14 cellular contexts compared by ENCODE assay signal in genomic region chr10:99681553-99681952, GRCh38. TPM values are rescaled to one million over a fixed set of nuclear protein-coding genes. Genes with fewer than 3 reads are reported as not detected.
DNase-seq lines count a peak whose midpoint lies in the region; ATAC-seq, FAIRE-seq and TF ChIP-seq lines count a peak whose summit lies in the region.
"Had no signal": no experiment of that assay in that cellular context is flagged by ENCODE, and none has a peak within 500 bp of the region (broad histone marks: within the 10 kb centered on the region; RNA-seq: fewer than 3 reads in every experiment).

No MANE protein-coding gene starts in this region.

- H3K27ac Mint-ChIP-seq in neural progenitor cell, result no peak overlapping the region
- H3K27ac Mint-ChIP-seq: activated naive CD4-positive, alpha-beta T cell treated with anti-CD3 and anti-CD28 coated beads for 36 hours had no signal

- peak overlapping the region; percentile 50 to 64 for H3K27ac ChIP-seq in liver (ENCODE audit: low read depth in 1 of 2, low read length in 2 of 2)
- no peak overlapping the region for H3K27ac ChIP-seq in HepG2 (ENCODE audit: extremely low read length, insufficient read depth, low read length)
- no peak overlapping the region for H3K27ac ChIP-seq in neural progenitor cell

- H3K4me3 Mint-ChIP-seq in neural progenitor cell, result no peak overlapping the region
- H3K4me3 Mint-ChIP-seq: activated naive CD4-positive, alpha-beta T cell treated with anti-CD3 and anti-CD28 coated beads for 36 hours had no signal

- no TSS peak for BruUV-seq in HepG2 (replicated peaks; lab: Mats Ljungman, UMichigan)

- TF ChIP-seq CTCF in liver (IDR thresholded peaks at IDR 0.05; ENCODE audit: low read depth, low read length, missing input control) (no peak), HepG2 (CRISPR knock-in tag; IDR thresholded peaks at IDR 0.05) (no peak), fibroblast of villous mesenchyme (IDR thresholded peaks at IDR 0.05; ENCODE audit: insufficient read depth, low read depth, low read length) (no peak), neural progenitor cell (IDR thresholded peaks at IDR 0.05) (no peak)

- no peak for ATAC-seq in HepG2

- TF ChIP-seq RAD21 in liver (IDR thresholded peaks at IDR 0.05) (no peak), HepG2 (CRISPR knock-in tag; IDR thresholded peaks at IDR 0.05) (no peak)

- intact Hi-C loops in HepG2 (cut with micrococcal nuclease; ENCODE audit: unreplicated experiment), result loop anchor here (5.0 kb wide), 1 partner anchor 49 kb away; no protein-coding TSS in a partner anchor

- no peaks in the 10 kb centered on the region for H3F3A ChIP-seq in neural progenitor cell (ENCODE audit: low read depth)

- POLR2A ChIA-PET in HepG2 (lab: Yijun Ruan, JAX), result no interaction called here

- H4K20me1 ChIP-seq in HepG2 (ENCODE audit: insufficient read depth, low read length) (no peaks in the 10 kb centered on the region), neural progenitor cell (ENCODE audit: low read depth) (no peaks in the 10 kb centered on the region)

- H3K36me3 ChIP-seq in liver (ENCODE audit: control insufficient read depth in 4 of 4, insufficient read depth in 3 of 4, low read depth in 1 of 4, low read length in 3 of 4), result peaks cover 0 to 25% (median 12%) of the 10 kb centered on the region in 4 donors
- peaks cover 6 to 50% of the 10 kb centered on the region in 2 experiments for H3K36me3 ChIP-seq in HepG2 (replicated peaks in 1 of 2; ENCODE audit: control insufficient read depth in 1 of 2, insufficient read depth in 2 of 2, low read length in 2 of 2)
- no peaks in the 10 kb centered on the region for H3K36me3 ChIP-seq in neural progenitor cell

- CTCF ChIA-PET in HepG2 (lab: Yijun Ruan, JAX; ENCODE audit: low intra/inter-chr PET ratio, low total read pairs), result no interaction called here

- FAIRE-seq in HepG2 (lab: Jason Lieb, UNC), result no peak

- TF ChIP-seq POLR2A in HepG2 (IDR thresholded peaks at IDR 0.05; ENCODE audit: insufficient read depth in 1 of 2, low read depth in 2 of 2, low read length in 2 of 2), result no peak

- H3K9me3 Mint-ChIP-seq in neural progenitor cell, result no peaks in the 10 kb centered on the region
- H3K9me3 Mint-ChIP-seq: activated naive CD4-positive, alpha-beta T cell treated with anti-CD3 and anti-CD28 coated beads for 36 hours had no signal

- H2AFZ ChIP-seq in HepG2 (ENCODE audit: low read length) (no peak overlapping the region), neural progenitor cell (replicated peaks) (no peak overlapping the region)

- no peaks in the 10 kb centered on the region for H3K9me3 ChIP-seq in liver (ENCODE audit: control insufficient read depth in 4 of 4, low read length in 3 of 4)
- no peaks in the 10 kb centered on the region for H3K9me3 ChIP-seq in HepG2 (ENCODE audit: low read length)
- H3K9me3 ChIP-seq in neural progenitor cell (ENCODE audit: low read depth), result no peaks in the 10 kb centered on the region

- in situ Hi-C loops in HepG2 (cut with HindIII; ENCODE audit: extremely low pct_ligation_motif_present, low pct_unique_long_range_greater_than_20kb), result no loop called here

- H3K79me2 ChIP-seq in HepG2 (ENCODE audit: insufficient read depth, low read length) (no peaks in the 10 kb centered on the region), neural progenitor cell (ENCODE audit: low read depth) (no peaks in the 10 kb centered on the region)

- no peak for DNase-seq in HepG2 (ENCODE audit: low spot score)
- peak; percentile 82 for DNase-seq in amniotic epithelial cell (ENCODE audit: low read depth)
- DNase-seq in fibroblast of villous mesenchyme (ENCODE audit: low read depth), result peak; percentile 74
- DNase-seq in NCI-H82 (lab: John Stamatoyannopoulos, UW), result no peak
- DNase-seq in neural progenitor cell (ENCODE audit: low spot score), result no peak
- DNase-seq in DMS79 (lab: John Stamatoyannopoulos, UW), result no peak
- no peak for DNase-seq in activated T-cell treated with anti-CD3 and anti-CD28 coated beads, Interleukin-2, amount 50 U/mL, for 1 hour
- DNase-seq: activated CD4-positive, alpha-beta T cell treated with anti-CD3 and anti-CD28 coated beads, Interleukin-2, amount 50 U/mL, for 1 hour; activated naive CD4-positive, alpha-beta T cell treated with anti-CD3 and anti-CD28 coated beads for 36 hours; effector CD8-positive, alpha-beta T cell; GOT3; NCI-H510A; stimulated activated CD4-positive, alpha-beta T cell treated with anti-CD3 and anti-CD28 coated beads, Interleukin-4, amount 100 ng/mL, for 1 hour had no signal

- H3K4me1 ChIP-seq in liver (ENCODE audit: control insufficient read depth in 4 of 4, insufficient read depth in 4 of 4, low read length in 3 of 4) (peaks cover 0 to 9% (median 3%) of the 10 kb centered on the region in 4 donors), HepG2 (ENCODE audit: insufficient read depth, low read length) (no peaks in the 10 kb centered on the region), neural progenitor cell (no peaks in the 10 kb centered on the region)

- no peaks in the 10 kb centered on the region for H3K4me1 Mint-ChIP-seq in neural progenitor cell

- H3K27me3 Mint-ChIP-seq in neural progenitor cell (ENCODE audit: insufficient read depth, low read depth), result peaks cover 2% of the 10 kb centered on the region

- H3K27me3 ChIP-seq in liver (ENCODE audit: control insufficient read depth in 4 of 4, insufficient read depth in 4 of 4, low read length in 3 of 4) (no peaks in the 10 kb centered on the region), HepG2 (ENCODE audit: control insufficient read depth in 1 of 2, insufficient read depth in 2 of 2, low read length in 2 of 2) (no peaks in the 10 kb centered on the region), neural progenitor cell (no peaks in the 10 kb centered on the region)

- no peak overlapping the region for H3K4me2 ChIP-seq in HepG2 (ENCODE audit: low read depth, low read length)
- no peak overlapping the region for H3K4me2 ChIP-seq in neural progenitor cell

- H3K9ac ChIP-seq in liver (ENCODE audit: low read depth in 1 of 2, low read length in 2 of 2), result no peak overlapping the region
- H3K9ac ChIP-seq in HepG2 (ENCODE audit: insufficient read depth, low read depth, low read length), result no peak overlapping the region
- no peak overlapping the region for H3K9ac ChIP-seq in neural progenitor cell

- H3K4me3 ChIP-seq in liver (ENCODE audit: low read depth in 1 of 3, low read length in 3 of 3) (no peak overlapping the region), HepG2 (replicated peaks in 1 of 3; ENCODE audit: insufficient read depth in 1 of 3, low read depth in 2 of 3, low read length in 3 of 3) (no peak overlapping the region), fibroblast of villous mesenchyme (ENCODE audit: low read depth, low read length) (no peak overlapping the region), neural progenitor cell (no peak overlapping the region)

- WGBS in liver, result 75% methylated on average over 4 of the region's 4 CpGs
- WGBS in HepG2 (ENCODE audit: low lambda C conversion rate), result 95% methylated on average over 4 of the region's 4 CpGs

- TF ChIP-seq EP300 in HepG2 (IDR thresholded peaks at IDR 0.05; ENCODE audit: low read depth in 2 of 2, low read length in 2 of 2) (no peak), HepG2 (CRISPR knock-in tag; IDR thresholded peaks at IDR 0.05; ENCODE audit: borderline replicate concordance) (no peak)

- H3K36me3 Mint-ChIP-seq in neural progenitor cell, result peaks cover 7% of the 10 kb centered on the region

RNA-seq across cellular contexts. Expression of gene ENTPD7, which starts 22.2 kb away (rescaled TPM):
- total RNA-seq in liver (10 to 100 TPM; 15.0 to 27.2 TPM), HepG2 (2016; rRNA removed; fragmentation: Illumina TruSeq; extraction: Trizol) (35.5 and 36.5 TPM in 2 replicates), fibroblast of villous mesenchyme (43.2 and 48.4 TPM in 2 replicates), neural progenitor cell (ENCODE audit: low replicate concordance) (7.2 and 10.2 TPM in 2 replicates)
- polyA plus RNA-seq in liver (1 to 10 TPM; 2.0 to 9.2 TPM), HepG2 (2011; rRNA removed) (6.6 and 7.6 TPM in 2 replicates)
- total RNA-seq in HepG2 (2016; cell fraction: cytosol; rRNA removed; fragmentation: Illumina TruSeq; extraction: Trizol; ENCODE audit: low read depth), result 4.5 and 4.7 TPM in 2 replicates
- 34.0 and 36.0 TPM in 2 replicates for total RNA-seq in HepG2 (2016; cell fraction: insoluble cytoplasmic fraction; rRNA removed; fragmentation: Illumina TruSeq; extraction: Trizol)
- 18.8 and 20.3 TPM in 2 replicates for total RNA-seq in HepG2 (2016; cell fraction: membrane; rRNA removed; fragmentation: Illumina TruSeq; extraction: Trizol)
- total RNA-seq in HepG2 (2016; cell fraction: nucleus; rRNA removed; fragmentation: Illumina TruSeq; extraction: Trizol), result 40.3 and 45.2 TPM in 2 replicates
- polyA plus RNA-seq in HepG2 (2011; cell fraction: cytosol; rRNA removed), result 5.6 and 6.1 TPM in 2 replicates
- 3.0 and 3.3 TPM in 2 replicates for polyA plus RNA-seq in HepG2 (2011; cell fraction: nucleus; rRNA removed)
- 2.3 and 3.9 TPM in 2 replicates for polyA plus RNA-seq in HepG2 (2012)
- polyA plus RNA-seq in HepG2 (2016; cell fraction: cytosol; fragmentation: Illumina TruSeq; extraction: Trizol; ENCODE audit: low read depth), result 1.8 and 2.5 TPM in 2 replicates
- polyA plus RNA-seq in HepG2 (2016; cell fraction: insoluble cytoplasmic fraction; fragmentation: Illumina TruSeq; extraction: Trizol; ENCODE audit: low read depth), result 14.9 TPM in 2 replicates
- polyA plus RNA-seq in HepG2 (2016; cell fraction: membrane; fragmentation: Illumina TruSeq; extraction: Trizol; ENCODE audit: low read depth), result 5.6 and 6.8 TPM in 2 replicates
- 18.8 and 19.6 TPM in 2 replicates for polyA plus RNA-seq in HepG2 (2016; cell fraction: nucleus; fragmentation: Illumina TruSeq; extraction: Trizol; ENCODE audit: insufficient read depth, low read depth)
- polyA minus RNA-seq in HepG2 (2011; rRNA and poly(A)+ RNA removed; ENCODE audit: low replicate concordance), result 22.7 and 32.8 TPM in 2 replicates
- polyA minus RNA-seq in HepG2 (2011; cell fraction: cytosol; rRNA and poly(A)+ RNA removed), result 12.3 and 14.5 TPM in 2 replicates
- polyA minus RNA-seq in HepG2 (2011; cell fraction: nucleus; rRNA and poly(A)+ RNA removed), result 17.8 and 18.8 TPM in 2 replicates

RNA-seq across cellular contexts. Expression of gene COX15, which starts 50.4 kb away (rescaled TPM):
- 10 to 100 TPM; 22.6 to 25.2 TPM for total RNA-seq in liver
- polyA plus RNA-seq in liver, result 10 to 100 TPM; 13.4 to 19.0 TPM
- 44.7 and 59.4 TPM in 2 replicates for total RNA-seq in HepG2 (2016; rRNA removed; fragmentation: Illumina TruSeq; extraction: Trizol)
- 4.9 and 5.6 TPM in 2 replicates for total RNA-seq in HepG2 (2016; cell fraction: cytosol; rRNA removed; fragmentation: Illumina TruSeq; extraction: Trizol; ENCODE audit: low read depth)
- total RNA-seq in HepG2 (2016; cell fraction: insoluble cytoplasmic fraction; rRNA removed; fragmentation: Illumina TruSeq; extraction: Trizol), result 44.5 and 56.7 TPM in 2 replicates
- 15.8 and 19.5 TPM in 2 replicates for total RNA-seq in HepG2 (2016; cell fraction: membrane; rRNA removed; fragmentation: Illumina TruSeq; extraction: Trizol)
- 22.2 and 24.1 TPM in 2 replicates for total RNA-seq in HepG2 (2016; cell fraction: nucleus; rRNA removed; fragmentation: Illumina TruSeq; extraction: Trizol)
- polyA plus RNA-seq in HepG2 (2011; rRNA removed), result 17.4 and 19.2 TPM in 2 replicates
- polyA plus RNA-seq in HepG2 (2011; cell fraction: cytosol; rRNA removed), result 8.0 and 11.2 TPM in 2 replicates
- polyA plus RNA-seq in HepG2 (2011; cell fraction: nucleus; rRNA removed), result 10.1 and 13.7 TPM in 2 replicates
- polyA plus RNA-seq in HepG2 (2012), result 16.0 and 25.6 TPM in 2 replicates
- polyA plus RNA-seq in HepG2 (2016; cell fraction: cytosol; fragmentation: Illumina TruSeq; extraction: Trizol; ENCODE audit: low read depth), result 3.4 and 4.0 TPM in 2 replicates
- 40.4 and 40.7 TPM in 2 replicates for polyA plus RNA-seq in HepG2 (2016; cell fraction: insoluble cytoplasmic fraction; fragmentation: Illumina TruSeq; extraction: Trizol; ENCODE audit: low read depth)
- polyA plus RNA-seq in HepG2 (2016; cell fraction: membrane; fragmentation: Illumina TruSeq; extraction: Trizol; ENCODE audit: low read depth), result 9.5 and 10.0 TPM in 2 replicates
- polyA plus RNA-seq in HepG2 (2016; cell fraction: nucleus; fragmentation: Illumina TruSeq; extraction: Trizol; ENCODE audit: insufficient read depth, low read depth), result 25.7 and 26.1 TPM in 2 replicates
- polyA minus RNA-seq in HepG2 (2011; rRNA and poly(A)+ RNA removed; ENCODE audit: low replicate concordance), result 18.4 and 29.2 TPM in 2 replicates
- polyA minus RNA-seq in HepG2 (2011; cell fraction: cytosol; rRNA and poly(A)+ RNA removed), result 12.0 and 14.7 TPM in 2 replicates
- 13.5 and 15.9 TPM in 2 replicates for polyA minus RNA-seq in HepG2 (2011; cell fraction: nucleus; rRNA and poly(A)+ RNA removed)
- total RNA-seq in fibroblast of villous mesenchyme, result 29.0 and 54.0 TPM in 2 replicates
- total RNA-seq in neural progenitor cell (ENCODE audit: low replicate concordance), result 49.8 and 53.5 TPM in 2 replicates

RNA-seq across cellular contexts. Expression of gene CUTC, which starts 50.5 kb away (rescaled TPM):
- total RNA-seq in liver (10 to 100 TPM; 10.3 to 19.6 TPM), HepG2 (2016; rRNA removed; fragmentation: Illumina TruSeq; extraction: Trizol) (25.8 and 36.5 TPM in 2 replicates), fibroblast of villous mesenchyme (12.6 and 19.0 TPM in 2 replicates), neural progenitor cell (ENCODE audit: low replicate concordance) (27.8 and 36.1 TPM in 2 replicates)
- polyA plus RNA-seq in liver (10 to 100 TPM; 15.0 to 23.4 TPM), HepG2 (2011; rRNA removed) (17.7 and 22.3 TPM in 2 replicates)
- total RNA-seq in HepG2 (2016; cell fraction: cytosol; rRNA removed; fragmentation: Illumina TruSeq; extraction: Trizol; ENCODE audit: low read depth), result 6.6 and 6.8 TPM in 2 replicates
- 28.5 and 37.2 TPM in 2 replicates for total RNA-seq in HepG2 (2016; cell fraction: insoluble cytoplasmic fraction; rRNA removed; fragmentation: Illumina TruSeq; extraction: Trizol)
- 10.7 and 13.4 TPM in 2 replicates for total RNA-seq in HepG2 (2016; cell fraction: membrane; rRNA removed; fragmentation: Illumina TruSeq; extraction: Trizol)
- total RNA-seq in HepG2 (2016; cell fraction: nucleus; rRNA removed; fragmentation: Illumina TruSeq; extraction: Trizol), result 17.5 and 20.5 TPM in 2 replicates
- polyA plus RNA-seq in HepG2 (2011; cell fraction: cytosol; rRNA removed), result 11.7 and 17.5 TPM in 2 replicates
- 13.6 and 18.8 TPM in 2 replicates for polyA plus RNA-seq in HepG2 (2011; cell fraction: nucleus; rRNA removed)
- 24.1 and 29.0 TPM in 2 replicates for polyA plus RNA-seq in HepG2 (2012)
- polyA plus RNA-seq in HepG2 (2016; cell fraction: cytosol; fragmentation: Illumina TruSeq; extraction: Trizol; ENCODE audit: low read depth), result 4.9 and 6.1 TPM in 2 replicates
- polyA plus RNA-seq in HepG2 (2016; cell fraction: insoluble cytoplasmic fraction; fragmentation: Illumina TruSeq; extraction: Trizol; ENCODE audit: low read depth), result 34.4 and 40.4 TPM in 2 replicates
- 9.0 and 10.3 TPM in 2 replicates for polyA plus RNA-seq in HepG2 (2016; cell fraction: membrane; fragmentation: Illumina TruSeq; extraction: Trizol; ENCODE audit: low read depth)
- polyA plus RNA-seq in HepG2 (2016; cell fraction: nucleus; fragmentation: Illumina TruSeq; extraction: Trizol; ENCODE audit: insufficient read depth, low read depth), result 23.9 and 24.5 TPM in 2 replicates
- 22.2 and 41.0 TPM in 2 replicates for polyA minus RNA-seq in HepG2 (2011; rRNA and poly(A)+ RNA removed; ENCODE audit: low replicate concordance)
- 6.5 and 6.7 TPM in 2 replicates for polyA minus RNA-seq in HepG2 (2011; cell fraction: cytosol; rRNA and poly(A)+ RNA removed)
- polyA minus RNA-seq in HepG2 (2011; cell fraction: nucleus; rRNA and poly(A)+ RNA removed), result 30.2 and 32.3 TPM in 2 replicates

Comparison
In these comparisons a context has a peak if more than half of its experiments do, and no peak if none do; other contexts are left out.
1. H3K27ac ChIP-seq: peak in liver (2 of 2); none in HepG2 (single experiment) and neural progenitor cell (single experiment).
2. DNase-seq: peak in amniotic epithelial cell (single experiment) and fibroblast of villous mesenchyme (single experiment); none in HepG2 (single experiment), NCI-H82 (single experiment), neural progenitor cell (single experiment), DMS79 (single experiment) and activated T-cell treated with anti-CD3 and anti-CD28 coated beads, Interleukin-2, amount 50 U/mL, for 1 hour (single experiment).